22 cellular contexts compared by ENCODE assay signal in genomic region chr17:76986318-76986717, GRCh38.
A peak's percentile ranks its signal among the peaks of the same experiment; 100 is the strongest.
DNase-seq lines count a peak whose midpoint lies in the region; ATAC-seq, FAIRE-seq and TF ChIP-seq lines count a peak whose summit lies in the region.
"Had no signal": no experiment of that assay in that cellular context is flagged by ENCODE, and none has a peak within 500 bp of the region (broad histone marks: within the 10 kb centered on the region; RNA-seq: fewer than 3 reads in every experiment).

No MANE protein-coding gene starts in this region.

- H3K4me3 Mint-ChIP-seq in neural progenitor cell, result no peak overlapping the region
- H3K4me3 Mint-ChIP-seq: CD8-positive, alpha-beta memory T cell; IgD-negative memory B cell had no signal

- H3K14ac ChIP-seq in H1 (ENCODE audit: insufficient read length), result no peak overlapping the region

- H3K79me1 ChIP-seq in H1 (ENCODE audit: low read depth, low read length), result no peaks in the 10 kb centered on the region

- H3K4me2 ChIP-seq in DOHH2 (ENCODE audit: low read length), result peak overlapping the region; percentile 61
- no peak overlapping the region for H3K4me2 ChIP-seq in H1 (ENCODE audit: insufficient read depth in 1 of 2, low read depth in 2 of 2, low read length in 2 of 2)
- H3K4me2 ChIP-seq in neural progenitor cell, result no peak overlapping the region

- no peak overlapping the region for H2BK120ac ChIP-seq in H1 (replicated peaks; ENCODE audit: low read depth, low read length)

- no peak overlapping the region for H4K91ac ChIP-seq in H1 (replicated peaks; ENCODE audit: insufficient read length, low read length)

- H3K9me3 ChIP-seq in BE2C (no peaks in the 10 kb centered on the region), DOHH2 (ENCODE audit: control insufficient read depth, insufficient read depth, low read length) (no peaks in the 10 kb centered on the region), H1 (ENCODE audit: insufficient read depth in 2 of 2, low read depth in 1 of 2, low read length in 1 of 2) (no peaks in the 10 kb centered on the region), neural progenitor cell (ENCODE audit: low read depth) (no peaks in the 10 kb centered on the region)

- H3K18ac ChIP-seq in H1 (ENCODE audit: extremely low read depth, low read length), result no peak overlapping the region

- ATAC-seq in HG02973 (IDR thresholded peaks at IDR 0.05; ENCODE audit: unreplicated experiment) (no peak), GM21786 (IDR thresholded peaks at IDR 0.05; ENCODE audit: unreplicated experiment) (no peak), GM21515 (IDR thresholded peaks at IDR 0.05; ENCODE audit: unreplicated experiment) (no peak)

- H4K5ac ChIP-seq in H1 (ENCODE audit: insufficient read length, low read depth, low read length), result no peak overlapping the region

- H3K4me1 Mint-ChIP-seq in neural progenitor cell, result peaks cover 38% of the 10 kb centered on the region

- H3K56ac ChIP-seq in H1 (replicated peaks; ENCODE audit: insufficient read length, low read depth, low read length), result no peak overlapping the region

- POLR2A ChIA-PET in H1 (lab: Charles Lee; ENCODE audit: partially characterized antibody), result interaction anchor here (0.8 kb wide), 1 partner anchor 17 kb away, joined by 4 read pairs; no protein-coding TSS in a partner anchor

- H3K9me3 Mint-ChIP-seq in neural progenitor cell, result no peaks in the 10 kb centered on the region
- H3K9me3 Mint-ChIP-seq: CD8-positive, alpha-beta memory T cell; IgD-negative memory B cell had no signal

- H3K27ac Mint-ChIP-seq in neural progenitor cell, result no peak overlapping the region
- H3K27ac Mint-ChIP-seq: IgD-negative memory B cell had no signal

- TF ChIP-seq RAD21 in H1 (IDR thresholded peaks at IDR 0.05 in 1 of 2, conservative IDR thresholded peaks at IDR 0.05 in 1 of 2; ENCODE audit: low read depth in 2 of 2, low read length in 2 of 2), result no peak

- H2AK5ac ChIP-seq in H1 (ENCODE audit: low read depth, low read length), result peak overlapping the region; percentile 75; the same call in 1 of the 2 replicates

- H3F3A ChIP-seq in DOHH2 (ENCODE audit: control insufficient read depth, insufficient read depth), result peaks cover 5% of the 10 kb centered on the region; the same call in 1 of the 2 replicates
- H3F3A ChIP-seq in neural progenitor cell (ENCODE audit: low read depth), result peaks cover 12% of the 10 kb centered on the region

- H3K27me3 Mint-ChIP-seq in neural progenitor cell (ENCODE audit: insufficient read depth, low read depth), result peaks cover 24% of the 10 kb centered on the region
- H3K27me3 Mint-ChIP-seq: CD8-positive, alpha-beta memory T cell had no signal

- H3K36me3 ChIP-seq in BE2C (no peaks in the 10 kb centered on the region), DOHH2 (ENCODE audit: control insufficient read depth, low read length) (no peaks in the 10 kb centered on the region), H1 (ENCODE audit: control insufficient read depth in 2 of 4, insufficient read depth in 4 of 4, low read length in 3 of 4) (no peaks in the 10 kb centered on the region), neural progenitor cell (no peaks in the 10 kb centered on the region)

- CTCF ChIA-PET in H1 (lab: Charles Lee; ENCODE audit: partially characterized antibody), result interaction anchor here (0.5 kb wide), 1 partner anchor 74 kb away, joined by 4 read pairs; no protein-coding TSS in a partner anchor

- no peak overlapping the region for H3K4ac ChIP-seq in H1 (replicated peaks; ENCODE audit: insufficient read length, low read depth, low read length)

- no peaks in the 10 kb centered on the region for H4K20me1 ChIP-seq in DOHH2 (ENCODE audit: control insufficient read depth, insufficient read depth, low read depth, low read length)
- no peaks in the 10 kb centered on the region for H4K20me1 ChIP-seq in H1 (replicated peaks in 1 of 2; ENCODE audit: control insufficient read depth in 1 of 2, insufficient read depth in 2 of 2, low read length in 2 of 2)
- no peaks in the 10 kb centered on the region for H4K20me1 ChIP-seq in neural progenitor cell (ENCODE audit: low read depth)

- no peak overlapping the region for H2BK12ac ChIP-seq in H1 (ENCODE audit: low read depth, low read length)

- no peak overlapping the region for H2BK15ac ChIP-seq in H1 (ENCODE audit: low read length)

- H3K4me3 ChIP-seq in BE2C (ENCODE audit: low read depth, low read length) (no peak overlapping the region), DOHH2 (ENCODE audit: low read length) (0 out of 2 replicates have a peak overlapping the region, but pooled peaks have one; percentile 50), H1 (ENCODE audit: extremely low read depth in 1 of 4, insufficient read depth in 2 of 4, low read depth in 3 of 4, low read length in 4 of 4) (no peak overlapping the region), neural progenitor cell (no peak overlapping the region)

- H3K23ac ChIP-seq in H1 (ENCODE audit: insufficient read length), result no peak overlapping the region

- H3K36me3 Mint-ChIP-seq in neural progenitor cell, result no peaks in the 10 kb centered on the region
- H3K36me3 Mint-ChIP-seq: CD8-positive, alpha-beta memory T cell; IgD-negative memory B cell had no signal

- H3K27ac ChIP-seq in DOHH2 (ENCODE audit: low read depth, low read length) (no peak overlapping the region), H1 (ENCODE audit: low read depth, low read length) (no peak overlapping the region), neural progenitor cell (no peak overlapping the region)

- TF ChIP-seq CTCF in BE2C (IDR thresholded peaks at IDR 0.05; ENCODE audit: low read depth, low read length), result no peak
- TF ChIP-seq CTCF in DOHH2 (IDR thresholded peaks at IDR 0.05; ENCODE audit: low read depth, low read length, poor library complexity, severe bottlenecking), result no peak
- no peak for TF ChIP-seq CTCF in H1 (IDR thresholded peaks at IDR 0.05; ENCODE audit: control extremely low read depth in 1 of 3, insufficient read depth in 1 of 3, low read depth in 1 of 3, low read length in 3 of 3)
- no peak for TF ChIP-seq CTCF in neural progenitor cell (IDR thresholded peaks at IDR 0.05)

- DNase-seq in BE2C (peak; percentile 44), H1 (ENCODE audit: low read depth in 1 of 2, low spot score in 2 of 2) (no peak), neural progenitor cell (ENCODE audit: low spot score) (peak; percentile 41)
- DNase-seq: ACHN; AML-193; CD8-positive, alpha-beta memory T cell; DND-41; GF-D8; GOT3; Kasumi-1; MM.1S; NCI-H1105; NCI-H187; NK-92 treated with Interleukin-12 subunit alpha and Interleukin-12 subunit beta, amount 100 ng/mL, for 24 hours; RPMI8226 had no signal

- H3K23me2 ChIP-seq in H1 (ENCODE audit: low read depth, low read length), result no peaks in the 10 kb centered on the region

- TF ChIP-seq EP300 in H1 (IDR thresholded peaks at IDR 0.05; ENCODE audit: borderline replicate concordance in 1 of 2, low read depth in 2 of 2, low read length in 2 of 2), result no peak

- FAIRE-seq in H1 (lab: Jason Lieb, UNC), result no peak
- FAIRE-seq: GM12891, GM18507 had no signal

- H3K79me2 ChIP-seq in DOHH2 (ENCODE audit: control insufficient read depth, low read length) (no peaks in the 10 kb centered on the region), H1 (ENCODE audit: control insufficient read depth in 1 of 2, insufficient read depth in 2 of 2, low read length in 2 of 2) (no peaks in the 10 kb centered on the region), neural progenitor cell (ENCODE audit: low read depth) (no peaks in the 10 kb centered on the region)

- H3K4me1 ChIP-seq in BE2C (no peaks in the 10 kb centered on the region), DOHH2 (ENCODE audit: control insufficient read depth, low read length) (peaks cover 59% of the 10 kb centered on the region), H1 (replicated peaks in 1 of 4; ENCODE audit: control insufficient read depth in 3 of 4, insufficient read depth in 4 of 4, low read length in 3 of 4) (peaks cover 2 to 12% (median 5%) of the 10 kb centered on the region in 4 experiments; a peak in 6 of 7 replicates), neural progenitor cell (peaks cover 16% of the 10 kb centered on the region)

- H4K8ac ChIP-seq in H1 (ENCODE audit: extremely low read depth, insufficient read depth, low read length), result no peak overlapping the region

- H3K9ac ChIP-seq in H1 (replicated peaks in 1 of 4; ENCODE audit: extremely low read depth in 1 of 4, low read depth in 3 of 4, low read length in 3 of 4) (no peak overlapping the region), neural progenitor cell (no peak overlapping the region)

- H3K9me2 ChIP-seq in DOHH2 (replicated peaks; ENCODE audit: control insufficient read depth, low read length), result no peaks in the 10 kb centered on the region

- WGBS in H1 (ENCODE audit: extremely low coverage in 1 of 2, insufficient coverage in 1 of 2, insufficient read length in 1 of 2, insufficient replicate concordance in 2 of 2, low coverage in 1 of 2, low lambda C conversion rate in 2 of 2, missing lambda C conversion rate in 1 of 2), 2 experiments, result 81% methylated on average over 9 of the region's 9 CpGs; no CpG with 5 or more reads in 1 of the 2 experiments

- H2BK20ac ChIP-seq in H1 (ENCODE audit: low read length), result no peak overlapping the region

- H2AFZ ChIP-seq in H1 (ENCODE audit: low read length) (no peak overlapping the region), neural progenitor cell (replicated peaks) (no peak overlapping the region)

- TF ChIP-seq POLR2A in H1 (IDR thresholded peaks at IDR 0.05; ENCODE audit: control extremely low read depth in 1 of 2, low read depth in 2 of 2, low read length in 2 of 2), result no peak

- H3K27me3 ChIP-seq in BE2C, result no peaks in the 10 kb centered on the region
- no peaks in the 10 kb centered on the region for H3K27me3 ChIP-seq in DOHH2 (ENCODE audit: control insufficient read depth, low read length)
- H3K27me3 ChIP-seq in H1 (replicated peaks in 1 of 4; ENCODE audit: control insufficient read depth in 3 of 4, extremely low read depth in 1 of 4, insufficient read depth in 3 of 4, low read length in 3 of 4), result peaks cover 0 to 2% (median 0%) of the 10 kb centered on the region in 4 experiments; a peak in 3 of 7 replicates
- no peaks in the 10 kb centered on the region for H3K27me3 ChIP-seq in neural progenitor cell

- no peak overlapping the region for H2BK5ac ChIP-seq in H1 (ENCODE audit: low read depth, low read length)

TF ChIP-seq in H1, 55 proteins besides CTCF, POLR2A, EP300 and RAD21 (continues in another document):
- TF ChIP-seq CHD1 (IDR thresholded peaks at IDR 0.05; ENCODE audit: low read depth, low read length) (no peak), CHD2 (IDR thresholded peaks at IDR 0.05; ENCODE audit: low read length) (no peak), EGR1 (IDR thresholded peaks at IDR 0.05; ENCODE audit: borderline replicate concordance, low read depth, low read length) (no peak), MAX (IDR thresholded peaks at IDR 0.05) (no peak), POLR2AphosphoS5 (IDR thresholded peaks at IDR 0.05; ENCODE audit: low read depth, low read length) (no peak)

Comparison
In these comparisons a context has a peak if more than half of its experiments do, and no peak if none do; other contexts are left out.
1. DNase-seq: peak in BE2C (single experiment) and neural progenitor cell (single experiment); none in H1 (0 of 2).